9 cellular contexts compared by ENCODE assay signal in genomic region chr2:232502901-232503791, GRCh38. TPM values are rescaled to one million over a fixed set of nuclear protein-coding genes. Genes with fewer than 3 reads are reported as not detected.
A peak's percentile ranks its signal among the peaks of the same experiment; 100 is the strongest.
DNase-seq lines count a peak whose midpoint lies in the region; ATAC-seq and TF ChIP-seq lines count a peak whose summit lies in the region.
"Had no signal": no experiment of that assay in that cellular context is flagged by ENCODE, and none has a peak within 500 bp of the region (broad histone marks: within the 10 kb centered on the region; RNA-seq: fewer than 3 reads in every experiment).

No MANE protein-coding gene starts in this region.

- H3K9ac ChIP-seq in fibroblast of lung (ENCODE audit: insufficient read depth, low read length), result no peak overlapping the region
- peak overlapping the region; percentile 54 for H3K9ac ChIP-seq in neuronal stem cell (ENCODE audit: low read depth, low read length, poor library complexity)

- H3K23ac ChIP-seq in neuronal stem cell (ENCODE audit: low read depth, low read length, poor library complexity), result peak overlapping the region; percentile 67

- H3K27ac ChIP-seq in fibroblast of lung (ENCODE audit: insufficient read depth, low read length), result no peak overlapping the region
- H3K27ac ChIP-seq in neuronal stem cell (replicated peaks; ENCODE audit: low read length), result no peak overlapping the region
- no peak overlapping the region for H3K27ac ChIP-seq in urinary bladder (ENCODE audit: low read depth)

- no peak for TF ChIP-seq CTCF in fibroblast of lung (conservative IDR thresholded peaks at IDR 0.05 in 1 of 2, IDR thresholded peaks at IDR 0.05 in 1 of 2; ENCODE audit: low read depth in 1 of 2, low read length in 2 of 2)

- no peak overlapping the region for H2BK5ac ChIP-seq in neuronal stem cell (ENCODE audit: low read length)

- H3K14ac ChIP-seq in neuronal stem cell (ENCODE audit: low read length), result no peak overlapping the region

- WGBS in neuronal stem cell (ENCODE audit: extremely low coverage in 2 of 2, insufficient read length in 2 of 2, insufficient replicate concordance in 1 of 2), 2 donors, result no CpG with 5 or more reads among the region's 76 CpGs
- under 1% methylated on average over 75 of the region's 76 CpGs for WGBS in urinary bladder

- H3K4me1 ChIP-seq in fibroblast of lung (ENCODE audit: control insufficient read depth, extremely low read depth, insufficient read depth, low read length) (no peaks in the 10 kb centered on the region), neuronal stem cell (ENCODE audit: control insufficient read depth in 2 of 2, insufficient read depth in 1 of 2, low read depth in 1 of 2, low read length in 2 of 2) (peaks cover 21 to 22% of the 10 kb centered on the region in 2 donors), urinary bladder (ENCODE audit: insufficient read depth) (no peaks in the 10 kb centered on the region)

- H2BK12ac ChIP-seq in neuronal stem cell (ENCODE audit: low read length), result no peak overlapping the region

- H3K4me2 ChIP-seq in fibroblast of lung (ENCODE audit: extremely low read depth, insufficient read depth, low read length) (peak overlapping the region; percentile 25), neuronal stem cell (ENCODE audit: insufficient read depth, low read length, poor library complexity, severe bottlenecking) (peak overlapping the region; percentile 90)

- H3K79me2 ChIP-seq in fibroblast of lung (ENCODE audit: control insufficient read depth, insufficient read depth, low read length), result no peaks in the 10 kb centered on the region

- H2BK15ac ChIP-seq in neuronal stem cell (ENCODE audit: low read length), result peak overlapping the region; percentile 79

- no peaks in the 10 kb centered on the region for H3K9me3 ChIP-seq in fibroblast of lung (ENCODE audit: control insufficient read depth, insufficient read depth, low read depth, low read length)
- H3K9me3 ChIP-seq in neuronal stem cell (replicated peaks in 1 of 2; ENCODE audit: control insufficient read depth in 2 of 2, insufficient read depth in 1 of 2, low read depth in 1 of 2, low read length in 2 of 2), result peaks cover 0 to 3% of the 10 kb centered on the region in 2 donors

- H2AK5ac ChIP-seq in neuronal stem cell (ENCODE audit: low read depth, low read length), result peak overlapping the region; percentile 91

- no peaks in the 10 kb centered on the region for H4K20me1 ChIP-seq in fibroblast of lung (ENCODE audit: control insufficient read depth, extremely low read depth, insufficient read depth, low read length)

- ATAC-seq in HG03439 (IDR thresholded peaks at IDR 0.05; ENCODE audit: unreplicated experiment), result no peak

- H2AFZ ChIP-seq in fibroblast of lung (ENCODE audit: low read length), result no peak overlapping the region
- peak overlapping the region; percentile 83 for H2AFZ ChIP-seq in neuronal stem cell (ENCODE audit: low read length)

- H3K18ac ChIP-seq in neuronal stem cell (ENCODE audit: low read length), result peak overlapping the region; percentile 90

- H3K27me3 ChIP-seq in fibroblast of lung (ENCODE audit: control insufficient read depth, insufficient read depth, low read length), result peaks cover 21% of the 10 kb centered on the region
- H3K27me3 ChIP-seq in neuronal stem cell (ENCODE audit: control insufficient read depth in 3 of 3, insufficient read depth in 3 of 3, low read depth in 1 of 3, low read length in 3 of 3), result peaks cover 11 to 88% (median 28%) of the 10 kb centered on the region in 3 experiments

- H4K91ac ChIP-seq in neuronal stem cell (ENCODE audit: low read depth, low read length, poor library complexity), result no peak overlapping the region

- H3K4me3 ChIP-seq in fibroblast of lung (replicated peaks in 1 of 4; ENCODE audit: control extremely low read depth in 1 of 4, insufficient read depth in 1 of 4, low read depth in 3 of 4, low read length in 4 of 4), result peak overlapping the region in 1 of 4 experiments; percentile 25
- peak overlapping the region; percentile 37 to 78 for H3K4me3 ChIP-seq in neuronal stem cell (ENCODE audit: low read length in 2 of 2)
- peak overlapping the region; percentile 35 for H3K4me3 ChIP-seq in urinary bladder (ENCODE audit: low read depth, low read length)

- peak overlapping the region; percentile 41 for H2BK120ac ChIP-seq in neuronal stem cell (ENCODE audit: low read depth, low read length)

- H3K79me1 ChIP-seq in neuronal stem cell (ENCODE audit: low read depth, low read length), result no peaks in the 10 kb centered on the region

- no peak overlapping the region for H4K8ac ChIP-seq in neuronal stem cell (ENCODE audit: low read depth, low read length)

- no peak overlapping the region for H3K4ac ChIP-seq in neuronal stem cell (ENCODE audit: low read length)

- DNase-seq in NCI-H510A (lab: John Stamatoyannopoulos, UW), result peak; percentile 45
- DNase-seq in activated T-cell treated with anti-CD3 and anti-CD28 coated beads for 24 hours (ENCODE audit: low read depth), result peak; percentile 12
- peak; percentile 15 to 38 for DNase-seq in fibroblast of lung (ENCODE audit: low read depth in 2 of 2)
- DNase-seq in neuronal stem cell (ENCODE audit: low spot score), result peak; percentile 64
- no peak for DNase-seq in UCSD-AML1 (lab: John Stamatoyannopoulos, UW; ENCODE audit: unreplicated experiment)

- no peaks in the 10 kb centered on the region for H3K36me3 ChIP-seq in fibroblast of lung (ENCODE audit: control insufficient read depth, insufficient read depth, low read length)
- H3K36me3 ChIP-seq in neuronal stem cell (replicated peaks in 1 of 2; ENCODE audit: control insufficient read depth in 2 of 2, insufficient read depth in 2 of 2, low read length in 2 of 2), result no peaks in the 10 kb centered on the region
- H3K36me3 ChIP-seq in urinary bladder (ENCODE audit: insufficient read depth), result no peaks in the 10 kb centered on the region

RNA-seq across cellular contexts. Expression of gene ECEL1, which starts 15.5 kb away (rescaled TPM):
- total RNA-seq in fibroblast of lung (not detected in 2 replicates), urinary bladder (0.21 TPM)
- polyA plus RNA-seq in fibroblast of lung (not detected in 2 replicates), urinary bladder (0.95 TPM)
- polyA plus RNA-seq in fibroblast of lung (2012), result not detected in 2 replicates
- not detected in 2 replicates for polyA minus RNA-seq in fibroblast of lung (ENCODE audit: low replicate concordance)
- 8.2 TPM for polyA plus RNA-seq in neuronal stem cell (2013, experiment 1 of 2)
- 7.9 TPM for polyA plus RNA-seq in neuronal stem cell (2013, experiment 2 of 2)
- total RNA-seq: M059J, pulmonary artery endothelial cell had no signal

RNA-seq across cellular contexts. Expression of gene PRSS56, which starts 17.0 kb away (rescaled TPM):
- total RNA-seq in fibroblast of lung (not detected in 2 replicates), urinary bladder (not detected)
- polyA plus RNA-seq in fibroblast of lung (not detected in 2 replicates), urinary bladder (not detected)
- polyA plus RNA-seq in fibroblast of lung (2012), result not detected in 2 replicates
- not detected in 2 replicates for polyA minus RNA-seq in fibroblast of lung (ENCODE audit: low replicate concordance)
- not detected for polyA plus RNA-seq in neuronal stem cell (2013, experiment 1 of 2)
- polyA plus RNA-seq in neuronal stem cell (2013, experiment 2 of 2), result not detected
- total RNA-seq: M059J, pulmonary artery endothelial cell had no signal

RNA-seq across cellular contexts. Expression of gene CHRND, which starts 22.8 kb away (rescaled TPM):
- total RNA-seq in fibroblast of lung, result not detected in 2 replicates
- polyA plus RNA-seq in fibroblast of lung, result not detected in 2 replicates
- not detected in 2 replicates for polyA plus RNA-seq in fibroblast of lung (2012)
- polyA minus RNA-seq in fibroblast of lung (ENCODE audit: low replicate concordance), result not detected in 2 replicates
- polyA plus RNA-seq in neuronal stem cell (2013, experiment 1 of 2), result 0.18 TPM
- polyA plus RNA-seq in neuronal stem cell (2013, experiment 2 of 2), result 0.14 TPM
- 1.3 TPM for total RNA-seq in urinary bladder
- polyA plus RNA-seq in urinary bladder, result not detected
- total RNA-seq: M059J, pulmonary artery endothelial cell had no signal

RNA-seq across cellular contexts. Expression of gene CHRNG, which starts 36.3 kb away (rescaled TPM):
- total RNA-seq in fibroblast of lung (not detected in 2 replicates), urinary bladder (3.5 TPM)
- polyA plus RNA-seq in fibroblast of lung (not detected in 2 replicates), urinary bladder (not detected)
- not detected in 2 replicates for polyA plus RNA-seq in fibroblast of lung (2012)
- polyA minus RNA-seq in fibroblast of lung (ENCODE audit: low replicate concordance), result not detected in 2 replicates
- polyA plus RNA-seq in neuronal stem cell (2013, experiment 1 of 2), result not detected
- polyA plus RNA-seq in neuronal stem cell (2013, experiment 2 of 2), result not detected
- total RNA-seq: M059J, pulmonary artery endothelial cell had no signal

RNA-seq across cellular contexts. Expression of gene ALPI, which starts 47.2 kb away (rescaled TPM):
- total RNA-seq in fibroblast of lung, result not detected in 2 replicates
- polyA plus RNA-seq in fibroblast of lung, result not detected in 2 replicates
- not detected in 2 replicates for polyA plus RNA-seq in fibroblast of lung (2012)
- polyA minus RNA-seq in fibroblast of lung (ENCODE audit: low replicate concordance), result not detected in 2 replicates
- polyA plus RNA-seq in neuronal stem cell (2013, experiment 1 of 2), result not detected
- not detected for polyA plus RNA-seq in neuronal stem cell (2013, experiment 2 of 2)
- total RNA-seq in urinary bladder, result not detected
- polyA plus RNA-seq in urinary bladder, result not detected
- total RNA-seq: M059J, pulmonary artery endothelial cell had no signal
